In the genomic region with DNA sequence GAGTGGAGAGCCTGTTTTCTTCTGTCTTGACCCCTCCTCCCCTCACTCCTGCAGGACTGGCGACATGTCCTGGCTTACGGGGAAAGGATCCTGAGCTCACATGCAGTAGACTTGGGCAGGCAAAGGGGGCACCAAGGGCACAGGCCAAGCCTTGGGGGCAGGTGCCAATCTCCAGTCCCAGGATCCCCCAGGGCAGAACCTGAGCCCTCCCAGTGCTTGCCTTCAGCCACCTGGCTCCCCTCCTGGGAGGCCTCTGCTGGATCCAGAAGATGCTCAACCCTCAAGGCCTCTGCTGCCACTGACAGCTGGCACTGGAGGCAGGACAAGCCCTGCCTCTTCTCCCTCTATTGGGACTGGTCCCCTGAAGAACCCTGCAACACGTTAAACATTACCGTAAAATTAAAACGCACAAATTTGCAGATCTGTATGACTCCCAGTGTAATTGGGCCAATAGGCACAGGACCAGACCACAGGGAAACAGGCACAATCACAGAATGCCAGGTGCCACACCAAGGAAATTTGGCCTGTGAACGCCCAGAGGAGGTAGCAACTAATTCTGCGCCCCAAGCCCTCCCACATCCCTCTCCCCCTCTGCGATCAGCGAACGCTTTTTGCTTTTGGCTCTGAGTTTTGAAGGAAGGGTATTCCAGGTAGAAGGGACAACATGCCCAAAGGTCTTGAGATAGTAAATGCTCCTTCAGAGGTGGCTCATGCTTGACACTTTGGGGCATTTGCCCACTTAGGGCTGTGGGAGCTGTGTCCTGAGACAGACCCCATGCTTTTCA, we compare ENCODE assay signal across 9 cellular contexts. TPM values are rescaled to one million over a fixed set of nuclear protein-coding genes. Genes with fewer than 3 reads are reported as not detected.
A peak's percentile ranks its signal among the peaks of the same experiment; 100 is the strongest.
DNase-seq lines count a peak whose midpoint lies in the region; ATAC-seq and TF ChIP-seq lines count a peak whose summit lies in the region.
"Had no signal": no experiment of that assay in that cellular context is flagged by ENCODE, and none has a peak within 500 bp of the region (broad histone marks: within the 10 kb centered on the region; RNA-seq: fewer than 3 reads in every experiment).

No MANE protein-coding gene starts in this region.

- H3K9me3 Mint-ChIP-seq in activated CD4-positive, alpha-beta memory T cell treated with anti-CD3 and anti-CD28 coated beads, Interleukin-2, amount 10 ng/mL, durations not matched to agents 7 days and 5 days, result peaks cover 8% of the 10 kb centered on the region

- peak overlapping the region; percentile 89 for H3K4me3 Mint-ChIP-seq in activated CD4-positive, alpha-beta memory T cell treated with anti-CD3 and anti-CD28 coated beads, Interleukin-2, amount 10 ng/mL, durations not matched to agents 7 days and 5 days

- H3K36me3 ChIP-seq in HEK293 (ENCODE audit: control insufficient read depth in 2 of 2, insufficient read depth in 1 of 2, low read length in 2 of 2), result peaks cover under 1 to 25% of the 10 kb centered on the region in 2 experiments; a peak in 2 of 3 replicates
- H3K36me3 ChIP-seq in hepatocyte (replicated peaks; ENCODE audit: insufficient read depth, low read depth), result no peaks in the 10 kb centered on the region
- no peaks in the 10 kb centered on the region for H3K36me3 ChIP-seq in smooth muscle cell (ENCODE audit: low read depth)

- ATAC-seq in sciatic nerve (no peak), GM18867 (IDR thresholded peaks at IDR 0.05; ENCODE audit: unreplicated experiment) (no peak), HG03354 (IDR thresholded peaks at IDR 0.05; ENCODE audit: poor library complexity, severe bottlenecking, unreplicated experiment) (no peak)

- no peaks in the 10 kb centered on the region for H3K9me3 ChIP-seq in HEK293 (ENCODE audit: control insufficient read depth, insufficient read depth, low read depth, low read length)
- no peaks in the 10 kb centered on the region for H3K9me3 ChIP-seq in hepatocyte (ENCODE audit: low read depth)
- no peaks in the 10 kb centered on the region for H3K9me3 ChIP-seq in smooth muscle cell (replicated peaks; ENCODE audit: low read depth)

- CTCF ChIA-PET in HEK293 (lab: Yijun Ruan, JAX), result interaction anchor here (0.6 to 3.2 kb wide), 6 partner anchors 10 to 190 kb away, joined by 3 to 14 read pairs (median 6); a partner anchor contains a TSS
- CTCF ChIA-PET in activated CD4-positive, alpha-beta memory T cell treated with anti-CD3 and anti-CD28 coated beads, Interleukin-2, amount 10 ng/mL, durations not matched to agents 7 days and 5 days (lab: Charles Lee), result interaction anchor here (1.3 kb wide), 1 partner anchor 20 kb away, joined by 7 read pairs; no protein-coding TSS in a partner anchor

- H3K4me1 ChIP-seq in HEK293 (ENCODE audit: control insufficient read depth, insufficient read depth, low read length) (no peaks in the 10 kb centered on the region), hepatocyte (ENCODE audit: insufficient read depth) (peaks cover 23% of the 10 kb centered on the region), smooth muscle cell (ENCODE audit: low read depth) (peaks cover 19% of the 10 kb centered on the region)

- H3K79me2 ChIP-seq in hepatocyte, result peaks cover 18% of the 10 kb centered on the region
- peaks cover 18% of the 10 kb centered on the region for H3K79me2 ChIP-seq in smooth muscle cell (ENCODE audit: low read depth)

- H2AFZ ChIP-seq in hepatocyte (peak overlapping the region; percentile 72), smooth muscle cell (ENCODE audit: low read depth) (peak overlapping the region; percentile 86)

- DNase-seq in activated CD4-positive, alpha-beta memory T cell treated with anti-CD3 and anti-CD28 coated beads, Interleukin-2, amount 10 ng/mL, durations not matched to agents 7 days and 5 days, result no peak
- DNase-seq in hepatocyte (ENCODE audit: low spot score) (no peak), smooth muscle cell (lab: John Stamatoyannopoulos, UW; ENCODE audit: unreplicated experiment) (no peak), HuH-7.5 (ENCODE audit: low spot score) (no peak), sciatic nerve (ENCODE audit: low spot score) (no peak)

- 80% methylated on average over 10 of the region's 10 CpGs for WGBS in hepatocyte (ENCODE audit: low lambda C conversion rate, missing lambda C conversion rate)
- 82% methylated on average over 10 of the region's 10 CpGs for WGBS in smooth muscle cell (ENCODE audit: low lambda C conversion rate)

- H3K9me2 ChIP-seq in hepatocyte (replicated peaks; ENCODE audit: insufficient read depth), result no peaks in the 10 kb centered on the region

- peaks cover 39% of the 10 kb centered on the region for H3K4me1 Mint-ChIP-seq in activated CD4-positive, alpha-beta memory T cell treated with anti-CD3 and anti-CD28 coated beads, Interleukin-2, amount 10 ng/mL, durations not matched to agents 7 days and 5 days

- no peaks in the 10 kb centered on the region for H3F3A ChIP-seq in smooth muscle cell (ENCODE audit: low read depth)

- peak overlapping the region; percentile 62 for H3K27ac ChIP-seq in HEK293 (ENCODE audit: extremely low read depth, low read depth, low read length)
- peak overlapping the region; percentile 87 for H3K27ac ChIP-seq in hepatocyte
- peak overlapping the region; percentile 57 for H3K27ac ChIP-seq in smooth muscle cell (ENCODE audit: low read depth)

- H3K9ac ChIP-seq in smooth muscle cell (ENCODE audit: low read depth), result peak overlapping the region; percentile 70

- TF ChIP-seq CTCF in HEK293 (tag by site-specific recombination; IDR thresholded peaks at IDR 0.05) (no peak), hepatocyte (IDR thresholded peaks at IDR 0.05; ENCODE audit: poor library complexity) (no peak), smooth muscle cell (IDR thresholded peaks at IDR 0.05; ENCODE audit: borderline replicate concordance, insufficient read depth, poor library complexity, severe bottlenecking) (no peak)

- POLR2A ChIA-PET in HEK293 (lab: Yijun Ruan, JAX), result interaction anchor here (0.7 to 3.7 kb wide), 8 partner anchors 9 to 95 kb away, joined by 3 to 80 read pairs (median 20); a partner anchor contains a TSS
- POLR2A ChIA-PET in activated CD4-positive, alpha-beta memory T cell treated with anti-CD3 and anti-CD28 coated beads, Interleukin-2, amount 10 ng/mL, durations not matched to agents 7 days and 5 days (lab: Charles Lee), result interaction anchor here (1.2 to 2.7 kb wide), 3 partner anchors 9 to 28 kb away, joined by 3 to 48 read pairs (median 3); a partner anchor contains a TSS

- intact Hi-C loops in sciatic nerve (cut with DNase I), result no loop called here

- H3K4me2 ChIP-seq in hepatocyte, result peak overlapping the region; percentile 88
- H3K4me2 ChIP-seq in smooth muscle cell, result peak overlapping the region; percentile 98

- H3K4me3 ChIP-seq in HEK293 (ENCODE audit: low read depth, low read length), result peak overlapping the region; percentile 78
- H3K4me3 ChIP-seq in hepatocyte, result peak overlapping the region; percentile 55
- peak overlapping the region; percentile 90 for H3K4me3 ChIP-seq in smooth muscle cell

- H3K36me3 Mint-ChIP-seq in activated CD4-positive, alpha-beta memory T cell treated with anti-CD3 and anti-CD28 coated beads, Interleukin-2, amount 10 ng/mL, durations not matched to agents 7 days and 5 days (ENCODE audit: low read depth), result peaks cover 18% of the 10 kb centered on the region

- H3K27me3 ChIP-seq in hepatocyte (no peaks in the 10 kb centered on the region), smooth muscle cell (ENCODE audit: low read depth) (no peaks in the 10 kb centered on the region)

- peak overlapping the region; percentile 83 for H3K27ac Mint-ChIP-seq in activated CD4-positive, alpha-beta memory T cell treated with anti-CD3 and anti-CD28 coated beads, Interleukin-2, amount 10 ng/mL, durations not matched to agents 7 days and 5 days

- H4K20me1 ChIP-seq in hepatocyte (ENCODE audit: insufficient read depth, poor library complexity, severe bottlenecking) (no peaks in the 10 kb centered on the region), smooth muscle cell (ENCODE audit: low read depth) (no peaks in the 10 kb centered on the region)

- H3K27me3 Mint-ChIP-seq in activated CD4-positive, alpha-beta memory T cell treated with anti-CD3 and anti-CD28 coated beads, Interleukin-2, amount 10 ng/mL, durations not matched to agents 7 days and 5 days, result no peaks in the 10 kb centered on the region

TF ChIP-seq in HEK293, 187 proteins besides CTCF, POLR2A, EP300 and RAD21 (continues in another document):
- TF ChIP-seq ZNF529 (tag by site-specific recombination; IDR thresholded peaks at IDR 0.05; ENCODE audit: insufficient replicate concordance), result no peak
- no peak for TF ChIP-seq KLF9 (tag by site-specific recombination; IDR thresholded peaks at IDR 0.05; ENCODE audit: low read depth)
- no peak for TF ChIP-seq ZNF426 (tag by site-specific recombination; IDR thresholded peaks at IDR 0.05)
- TF ChIP-seq ZNF514 (tag by site-specific recombination; IDR thresholded peaks at IDR 0.05), result no peak

RNA-seq across cellular contexts. Expression of a gene that starts 1.0 kb away (rescaled TPM):
- total RNA-seq in activated CD4-positive, alpha-beta memory T cell treated with anti-CD3 and anti-CD28 coated beads, Interleukin-2, amount 10 ng/mL, durations not matched to agents 7 days and 5 days, result 10 to 100 TPM; 53.3 to 60.3 TPM
- 28.1 and 41.3 TPM in 2 replicates for total RNA-seq in hepatocyte
- polyA plus RNA-seq in hepatocyte, result 50.4 and 65.4 TPM in 2 replicates
- total RNA-seq in smooth muscle cell, result 28.1 and 34.2 TPM in 2 replicates
- 43.9 and 49.7 TPM in 2 replicates for polyA plus RNA-seq in smooth muscle cell
- total RNA-seq in sciatic nerve, result 72.9 TPM

RNA-seq across cellular contexts. Expression of a gene that starts 14.1 kb away (rescaled TPM):
- under 1 TPM; 0.23 to 0.58 TPM for total RNA-seq in activated CD4-positive, alpha-beta memory T cell treated with anti-CD3 and anti-CD28 coated beads, Interleukin-2, amount 10 ng/mL, durations not matched to agents 7 days and 5 days
- 1.3 and 3.1 TPM in 2 replicates for total RNA-seq in hepatocyte
- 1.7 and 2.1 TPM in 2 replicates for polyA plus RNA-seq in hepatocyte
- total RNA-seq in smooth muscle cell, result 0.85 and 0.94 TPM in 2 replicates
- 0.13 TPM in 1 of 2 replicates, not detected in the other for polyA plus RNA-seq in smooth muscle cell
- 2.1 TPM for total RNA-seq in sciatic nerve

RNA-seq across cellular contexts. Expression of a gene that starts 20.8 kb away (rescaled TPM):
- total RNA-seq in activated CD4-positive, alpha-beta memory T cell treated with anti-CD3 and anti-CD28 coated beads, Interleukin-2, amount 10 ng/mL, durations not matched to agents 7 days and 5 days, result 10 to 100 TPM; 24.7 to 25.4 TPM
- 26.2 and 38.4 TPM in 2 replicates for total RNA-seq in hepatocyte
- polyA plus RNA-seq in hepatocyte, result 40.5 and 41.2 TPM in 2 replicates
- total RNA-seq in smooth muscle cell, result 16.6 and 28.0 TPM in 2 replicates
- polyA plus RNA-seq in smooth muscle cell, result 26.8 and 38.6 TPM in 2 replicates
- total RNA-seq in sciatic nerve, result 21.9 TPM

RNA-seq across cellular contexts. Expression of a gene that starts 33.8 kb away (rescaled TPM):
- under 1 TPM; 0.08 to 0.23 TPM for total RNA-seq in activated CD4-positive, alpha-beta memory T cell treated with anti-CD3 and anti-CD28 coated beads, Interleukin-2, amount 10 ng/mL, durations not matched to agents 7 days and 5 days
- total RNA-seq in hepatocyte (3.3 and 14.4 TPM in 2 replicates), smooth muscle cell (0.13 and 0.45 TPM in 2 replicates), sciatic nerve (2.3 TPM)
- polyA plus RNA-seq in hepatocyte (8.0 and 12.9 TPM in 2 replicates), smooth muscle cell (0.89 and 1.2 TPM in 2 replicates)
- total RNA-seq: dermis microvascular lymphatic vessel endothelial cell had no signal

RNA-seq across cellular contexts. Expression of a gene that starts 51.2 kb away (rescaled TPM):
- total RNA-seq in activated CD4-positive, alpha-beta memory T cell treated with anti-CD3 and anti-CD28 coated beads, Interleukin-2, amount 10 ng/mL, durations not matched to agents 7 days and 5 days, result not detected
- total RNA-seq in hepatocyte (89.9 and 140 TPM in 2 replicates), smooth muscle cell (0.09 and 1.5 TPM in 2 replicates), sciatic nerve (0.89 TPM)
- polyA plus RNA-seq in hepatocyte (494 and 496 TPM in 2 replicates), smooth muscle cell (0.30 and 1.7 TPM in 2 replicates)
- total RNA-seq: dermis microvascular lymphatic vessel endothelial cell had no signal
